Comparison of ENCODE assay signal across 26 cellular contexts in the genomic region with DNA sequence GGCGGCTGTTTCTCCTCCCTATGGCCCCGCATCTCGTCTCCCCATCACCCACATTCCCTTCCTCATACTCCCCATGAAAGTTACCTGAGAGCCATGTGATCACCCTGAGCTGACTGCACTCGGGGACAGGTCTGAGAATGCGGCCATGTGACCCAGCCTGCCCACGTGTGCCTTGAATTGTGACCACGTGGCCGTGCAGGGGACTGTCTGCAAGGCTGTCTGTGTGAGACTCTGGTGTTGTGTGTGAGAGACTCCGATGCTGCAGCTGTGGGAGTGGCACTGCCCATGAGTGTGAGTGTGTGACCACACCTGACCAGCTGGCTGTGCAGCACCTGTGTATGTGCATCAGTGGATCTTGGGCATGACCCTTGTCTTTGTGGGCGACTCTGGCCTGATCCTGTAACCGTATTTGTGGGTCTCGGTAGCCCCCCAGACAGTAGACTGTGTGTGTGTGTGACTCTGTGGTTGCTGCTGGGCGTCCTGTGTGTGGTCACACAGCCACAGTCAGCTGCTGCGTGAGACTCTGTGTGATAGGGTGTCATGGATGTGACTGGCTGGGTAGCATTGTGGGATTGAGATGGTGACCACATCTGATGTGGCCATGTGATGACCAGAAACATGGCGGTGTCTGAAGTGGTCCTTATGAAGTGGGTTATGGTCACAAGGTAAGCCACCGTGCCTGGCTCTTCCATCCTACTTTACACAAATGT.
"Had no signal": no experiment of that assay in that cellular context is flagged by ENCODE, and none has a peak within 500 bp of the region (broad histone marks: within the 10 kb centered on the region; RNA-seq: fewer than 3 reads in every experiment).

No MANE protein-coding gene starts in this region.

- DNase-seq: cerebellar nuclear complex; cortex of kidney; effector memory CD8-positive, alpha-beta T cell; erythroblast; esophagus squamous epithelium; foreskin melanocyte; hypothalamus; left ventricle myocardium superior; naive B cell; nephron progenitor cell; pancreas; stimulated activated CD4-positive, alpha-beta T cell treated with anti-CD3 and anti-CD28 coated beads, Interleukin-12 subunit alpha, Interleukin-12 subunit beta, amount 100 ng/mL, for 4 hours; stimulated activated CD4-positive, alpha-beta T cell treated with anti-CD3 and anti-CD28 coated beads, Interleukin-1b, Interleukin-23, amount 100 ng/mL, for 48 hours; stimulated activated CD4-positive, alpha-beta T cell treated with anti-CD3 and anti-CD28 coated beads, Interleukin-4, amount 100 ng/mL, for 1 hour; stimulated activated CD8-positive, alpha-beta memory T cell treated with anti-CD3 and anti-CD28 coated beads, Interleukin-4, amount 100 ng/mL, for 48 hours; stimulated activated naive CD4-positive, alpha-beta T cell; stimulated activated naive CD8-positive, alpha-beta T cell treated with anti-CD3 and anti-CD28 coated beads, Interleukin-15, amount 100 ng/mL, for 72 hours; thyroid gland; trophoblast cell had no signal

- H3K36me3 ChIP-seq: neutrophil had no signal

- H3K4me1 Mint-ChIP-seq: memory B cell; naive B cell; nephron progenitor cell; stimulated activated naive CD8-positive, alpha-beta T cell treated with anti-CD3 and anti-CD28 coated beads, Interleukin-15, amount 100 ng/mL, for 72 hours had no signal

- H3K4me3 Mint-ChIP-seq: effector memory CD8-positive, alpha-beta T cell; memory B cell; naive B cell; nephron progenitor cell; stimulated activated naive CD8-positive, alpha-beta T cell treated with anti-CD3 and anti-CD28 coated beads, Interleukin-15, amount 100 ng/mL, for 72 hours had no signal

- H3K4me3 ChIP-seq: esophagus squamous epithelium, lung, pancreas, smooth muscle cell, thyroid gland had no signal

- H3K27me3 ChIP-seq: esophagus squamous epithelium, neutrophil, pancreas, thyroid gland had no signal

- ATAC-seq: effector memory CD8-positive, alpha-beta T cell; left ventricle myocardium superior; pancreas; sciatic nerve; stimulated activated naive CD8-positive, alpha-beta T cell treated with anti-CD3 and anti-CD28 coated beads, Interleukin-15, amount 100 ng/mL, for 72 hours had no signal

- H3K36me3 Mint-ChIP-seq: memory B cell, naive B cell had no signal

- H3K9me3 Mint-ChIP-seq: effector memory CD8-positive, alpha-beta T cell; memory B cell; naive B cell; nephron progenitor cell; stimulated activated naive CD8-positive, alpha-beta T cell treated with anti-CD3 and anti-CD28 coated beads, Interleukin-15, amount 100 ng/mL, for 72 hours had no signal

- H3K27ac Mint-ChIP-seq: effector memory CD8-positive, alpha-beta T cell; memory B cell; nephron progenitor cell; stimulated activated naive CD8-positive, alpha-beta T cell treated with anti-CD3 and anti-CD28 coated beads, Interleukin-15, amount 100 ng/mL, for 72 hours had no signal

- H3K27me3 Mint-ChIP-seq: stimulated activated naive CD8-positive, alpha-beta T cell treated with anti-CD3 and anti-CD28 coated beads, Interleukin-15, amount 100 ng/mL, for 72 hours had no signal

- H3K4me2 ChIP-seq: smooth muscle cell had no signal

- H3K4me1 ChIP-seq: pancreas, thyroid gland had no signal

- H3K9me3 ChIP-seq: esophagus squamous epithelium, neutrophil, pancreas, thyroid gland had no signal

- FAIRE-seq: endometrium, keratinocyte, pancreas had no signal

- H3K27ac ChIP-seq: esophagus squamous epithelium, neutrophil, pancreas, thyroid gland had no signal
